Comparison of ENCODE assay signal across 22 cellular contexts in genomic region chr20:53226788-53227187, GRCh38.
DNase-seq lines count a peak whose midpoint lies in the region; ATAC-seq and TF ChIP-seq lines count a peak whose summit lies in the region.
"Had no signal": no experiment of that assay in that cellular context is flagged by ENCODE, and none has a peak within 500 bp of the region (broad histone marks: within the 10 kb centered on the region; RNA-seq: fewer than 3 reads in every experiment).

No MANE protein-coding gene starts in this region.

- H3K27ac ChIP-seq in substantia nigra (ENCODE audit: low read depth, low read length, poor library complexity, severe bottlenecking) = no peak overlapping the region
- H3K27ac ChIP-seq: dorsolateral prefrontal cortex, epithelial cell of prostate, neural progenitor cell, tibial artery had no signal

- H3K4me3 ChIP-seq in GM12865 (ENCODE audit: low read depth, low read length) = no peak overlapping the region
- H3K4me3 ChIP-seq: dorsolateral prefrontal cortex, neural progenitor cell, tibial artery had no signal

- ATAC-seq in GM21360 (IDR thresholded peaks at IDR 0.05; ENCODE audit: unreplicated experiment) (peak; percentile 73), HG03175 (IDR thresholded peaks at IDR 0.05; ENCODE audit: unreplicated experiment) (peak; percentile 68), GM21515 (IDR thresholded peaks at IDR 0.05; ENCODE audit: unreplicated experiment) (no peak)
- ATAC-seq: activated CD8-positive, alpha-beta memory T cell treated with anti-CD3 and anti-CD28 coated beads, Interleukin-2, amount 10 ng/mL, durations not matched to agents 7 days and 5 days; stimulated activated effector memory CD8-positive, alpha-beta T cell treated with anti-CD3 and anti-CD28 coated beads, Interleukin-12 subunit alpha, Interleukin-12 subunit beta, amount 100 ng/mL, for 72 hours had no signal

- DNase-seq in GM12865 (ENCODE audit: low read depth) = peak; percentile 52
- peak; percentile 90 for DNase-seq in RPMI8226
- DNase-seq in substantia nigra (lab: John Stamatoyannopoulos, UW) = no peak
- no peak for DNase-seq in NCI-H345 treated with DMSO at 0.1 percent for 48 hours (lab: John Stamatoyannopoulos, UW; ENCODE audit: unreplicated experiment)
- no peak for DNase-seq in T-helper 1 cell
- DNase-seq: activated CD8-positive, alpha-beta memory T cell treated with anti-CD3 and anti-CD28 coated beads, Interleukin-2, amount 10 ng/mL, durations not matched to agents 7 days and 5 days; activated gamma-delta T cell; amygdala; C1 segment of cervical spinal cord; dorsolateral prefrontal cortex; foreskin melanocyte; kidney glomerular epithelial cell; midbrain; NCI-H1417 treated with DMSO at 0.1 percent for 48 hours; NCI-H2171; tibial artery had no signal

- TF ChIP-seq CTCF in GM12865 (IDR thresholded peaks at IDR 0.05; ENCODE audit: insufficient read depth, low read depth, low read length, missing control alignments) = no peak

Comparison
In these comparisons a context has a peak if more than half of its experiments do, and no peak if none do; other contexts are left out.
1. DNase-seq: peak in GM12865 (single experiment) and RPMI8226 (single experiment); none in substantia nigra (0 of 49), NCI-H345 treated with DMSO at 0.1 percent for 48 hours (single experiment) and T-helper 1 cell (0 of 5).